ENCODE assay signal across 1 cellular context in the genomic region with DNA sequence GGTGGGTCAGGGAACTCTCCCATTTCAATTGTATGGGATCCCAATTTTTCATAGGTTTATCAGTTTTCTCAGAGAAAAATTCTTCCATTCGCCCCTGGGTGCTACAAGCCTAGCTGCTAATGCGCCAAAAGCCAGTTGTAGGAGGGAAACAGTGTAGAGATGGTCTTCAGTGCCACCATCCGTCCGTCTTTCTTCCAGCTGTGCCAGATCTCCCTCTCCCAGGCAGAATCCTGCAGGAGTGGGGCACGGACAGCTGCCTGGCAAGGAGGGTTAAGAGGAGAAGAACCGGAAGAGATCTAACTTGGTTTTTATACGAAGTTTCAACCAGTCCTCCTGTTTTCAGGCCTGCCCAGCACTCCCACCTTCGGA.
TF ChIP-seq lines count a peak whose summit lies in the region.

No MANE protein-coding gene starts in this region.

TF ChIP-seq in endothelial cell of umbilical vein, 7 proteins besides CTCF, POLR2A, EP300 and RAD21:
- TF ChIP-seq FOS (IDR thresholded peaks at IDR 0.05; ENCODE audit: borderline replicate concordance, insufficient read depth, low read length) (no peak), POLR2AphosphoS5 (IDR thresholded peaks at IDR 0.05; ENCODE audit: insufficient read depth, low read depth, low read length) (no peak), EZH2 (IDR thresholded peaks at IDR 0.05; ENCODE audit: borderline replicate concordance, low read depth, low read length, severe bottlenecking) (no peak), MYC (IDR thresholded peaks at IDR 0.05; ENCODE audit: low read depth, low read length) (no peak), GATA2 (IDR thresholded peaks at IDR 0.05; ENCODE audit: insufficient read depth, insufficient read length, low read depth, low read length) (no peak), JUN (IDR thresholded peaks at IDR 0.05; ENCODE audit: borderline replicate concordance, insufficient read depth, insufficient read length, low read depth) (no peak)
- TF ChIP-seq, protein P1, sequence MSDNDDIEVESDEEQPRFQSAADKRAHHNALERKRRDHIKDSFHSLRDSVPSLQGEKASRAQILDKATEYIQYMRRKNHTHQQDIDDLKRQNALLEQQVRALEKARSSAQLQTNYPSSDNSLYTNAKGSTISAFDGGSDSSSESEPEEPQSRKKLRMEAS (IDR thresholded peaks at IDR 0.05; ENCODE audit: insufficient read depth, insufficient read length): no peak
